17 cellular contexts compared by ENCODE assay signal in genomic region chr11:763549-764321, GRCh38. TPM values are rescaled to one million over a fixed set of nuclear protein-coding genes. Genes with fewer than 3 reads are reported as not detected.
DNase-seq lines count a peak whose midpoint lies in the region; ATAC-seq lines count a peak whose summit lies in the region.
"Had no signal": no experiment of that assay in that cellular context is flagged by ENCODE, and none has a peak within 500 bp of the region (broad histone marks: within the 10 kb centered on the region; RNA-seq: fewer than 3 reads in every experiment).

No MANE protein-coding gene starts in this region.

- no peak for ATAC-seq in stimulated activated naive CD8-positive, alpha-beta T cell treated with anti-CD3 and anti-CD28 coated beads, Interleukin-15, amount 100 ng/mL, for 72 hours
- ATAC-seq in left colon (peak; percentile 5), GM18909 (IDR thresholded peaks at IDR 0.05; ENCODE audit: poor library complexity, unreplicated experiment) (no peak), HG02678 (IDR thresholded peaks at IDR 0.05; ENCODE audit: unreplicated experiment) (no peak)
- ATAC-seq: activated CD4-positive, alpha-beta T cell treated with anti-CD3 and anti-CD28 coated beads for 36 hours; T-cell had no signal

- no peaks in the 10 kb centered on the region for H3K27me3 ChIP-seq in adipocyte (replicated peaks; ENCODE audit: control insufficient read depth, insufficient read depth, low read length)
- H3K27me3 ChIP-seq: colonic mucosa, Peyer's patch had no signal

- peak overlapping the region; percentile 26 for H3K27ac Mint-ChIP-seq in stimulated activated naive CD8-positive, alpha-beta T cell treated with anti-CD3 and anti-CD28 coated beads, Interleukin-15, Interleukin-2, amounts not matched to agents 100 ng/mL and 50 ng/mL, for 24 hours
- no peak overlapping the region for H3K27ac Mint-ChIP-seq in stimulated activated naive CD8-positive, alpha-beta T cell treated with anti-CD3 and anti-CD28 coated beads, Interleukin-15, amount 100 ng/mL, for 72 hours
- H3K27ac Mint-ChIP-seq: activated CD4-positive, alpha-beta T cell treated with anti-CD3 and anti-CD28 coated beads for 36 hours; B cell had no signal

- peaks cover 8% of the 10 kb centered on the region for H3K4me1 Mint-ChIP-seq in stimulated activated naive CD8-positive, alpha-beta T cell treated with anti-CD3 and anti-CD28 coated beads, Interleukin-15, Interleukin-2, amounts not matched to agents 100 ng/mL and 50 ng/mL, for 24 hours (ENCODE audit: low read depth)
- peaks cover 18% of the 10 kb centered on the region for H3K4me1 Mint-ChIP-seq in stimulated activated naive CD8-positive, alpha-beta T cell treated with anti-CD3 and anti-CD28 coated beads, Interleukin-15, amount 100 ng/mL, for 72 hours

- peaks cover 81% of the 10 kb centered on the region for H3K36me3 ChIP-seq in adipocyte (ENCODE audit: control insufficient read depth, insufficient read depth, low read length, severe bottlenecking)

- no peak overlapping the region for H3K4me3 ChIP-seq in adipocyte (ENCODE audit: low read length)
- H3K4me3 ChIP-seq: colonic mucosa, Peyer's patch had no signal

- no peaks in the 10 kb centered on the region for H3K9me3 ChIP-seq in adipocyte (ENCODE audit: control insufficient read depth, low read length)
- H3K9me3 ChIP-seq: colonic mucosa, Peyer's patch had no signal

- H3K4me1 ChIP-seq in adipocyte (ENCODE audit: control insufficient read depth, insufficient read depth, low read length): peaks cover 50% of the 10 kb centered on the region

- no peaks in the 10 kb centered on the region for H3K9me3 Mint-ChIP-seq in stimulated activated naive CD8-positive, alpha-beta T cell treated with anti-CD3 and anti-CD28 coated beads, Interleukin-15, Interleukin-2, amounts not matched to agents 100 ng/mL and 50 ng/mL, for 24 hours
- no peaks in the 10 kb centered on the region for H3K9me3 Mint-ChIP-seq in stimulated activated naive CD8-positive, alpha-beta T cell treated with anti-CD3 and anti-CD28 coated beads, Interleukin-15, amount 100 ng/mL, for 72 hours
- H3K9me3 Mint-ChIP-seq: T-cell had no signal

- no peak for DNase-seq in stimulated activated naive CD8-positive, alpha-beta T cell treated with anti-CD3 and anti-CD28 coated beads, Interleukin-15, amount 100 ng/mL, for 72 hours
- DNase-seq in adipocyte (ENCODE audit: low read depth) (no peak), left colon (no peak), iPS-NIHi11 (ENCODE audit: low spot score) (no peak)
- DNase-seq in stimulated activated CD4-positive, alpha-beta T cell treated with anti-CD3 and anti-CD28 coated beads, Interleukin-4, amount 100 ng/mL, for 24 hours: no peak
- DNase-seq: activated CD4-positive, alpha-beta T cell treated with anti-CD3 and anti-CD28 coated beads for 36 hours; activated T-cell treated with anti-CD3 and anti-CD28 coated beads, Interleukin-2, amount 50 U/mL, for 48 hours; T-cell had no signal

- peak overlapping the region; percentile 60 for H3K9ac ChIP-seq in adipocyte (ENCODE audit: low read length)

- H3K36me3 Mint-ChIP-seq in stimulated activated naive CD8-positive, alpha-beta T cell treated with anti-CD3 and anti-CD28 coated beads, Interleukin-15, Interleukin-2, amounts not matched to agents 100 ng/mL and 50 ng/mL, for 24 hours (ENCODE audit: low read depth): peaks cover 38% of the 10 kb centered on the region

- no peak overlapping the region for H3K4me3 Mint-ChIP-seq in stimulated activated naive CD8-positive, alpha-beta T cell treated with anti-CD3 and anti-CD28 coated beads, Interleukin-15, Interleukin-2, amounts not matched to agents 100 ng/mL and 50 ng/mL, for 24 hours
- no peak overlapping the region for H3K4me3 Mint-ChIP-seq in stimulated activated naive CD8-positive, alpha-beta T cell treated with anti-CD3 and anti-CD28 coated beads, Interleukin-15, amount 100 ng/mL, for 72 hours
- H3K4me3 Mint-ChIP-seq: activated CD4-positive, alpha-beta T cell treated with anti-CD3 and anti-CD28 coated beads for 36 hours; B cell; T-cell had no signal

- H3K27me3 Mint-ChIP-seq in stimulated activated naive CD8-positive, alpha-beta T cell treated with anti-CD3 and anti-CD28 coated beads, Interleukin-15, Interleukin-2, amounts not matched to agents 100 ng/mL and 50 ng/mL, for 24 hours: no peaks in the 10 kb centered on the region
- H3K27me3 Mint-ChIP-seq in stimulated activated naive CD8-positive, alpha-beta T cell treated with anti-CD3 and anti-CD28 coated beads, Interleukin-15, amount 100 ng/mL, for 72 hours: no peaks in the 10 kb centered on the region
- H3K27me3 Mint-ChIP-seq: activated CD4-positive, alpha-beta T cell treated with anti-CD3 and anti-CD28 coated beads for 36 hours; B cell; T-cell had no signal

- intact Hi-C loops in left colon (cut with DNase I, micrococcal nuclease): no loop called here

RNA-seq across cellular contexts. Expression of gene GATD1, which starts 13.6 kb away (rescaled TPM):
- 10 to 100 TPM; 49.2 to 60.2 TPM for total RNA-seq in left colon

RNA-seq across cellular contexts. Expression of gene TALDO1, which starts 16.5 kb away (rescaled TPM):
- total RNA-seq in left colon: 100 to 1,000 TPM; 159 to 186 TPM

RNA-seq across cellular contexts. Expression of gene CEND1, which starts 26.2 kb away (rescaled TPM):
- total RNA-seq in left colon: under 1 TPM in 1 of 2 donors, not detected in 1; 0.36 TPM
- total RNA-seq: NCI-H460, Peyer's patch, skeletal muscle tissue, subcutaneous adipose tissue had no signal

RNA-seq across cellular contexts. Expression of gene SLC25A22, which starts 34.3 kb away (rescaled TPM):
- total RNA-seq in left colon: 10 to 100 TPM; 16.0 to 16.8 TPM

RNA-seq across cellular contexts. Expression of gene PIDD1, which starts 41.3 kb away (rescaled TPM):
- 10 to 100 TPM; 20.0 to 25.8 TPM for total RNA-seq in left colon
